10 cellular contexts compared by ENCODE assay signal in genomic region chr20:17822039-17822438, GRCh38.
DNase-seq lines count a peak whose midpoint lies in the region; ATAC-seq and TF ChIP-seq lines count a peak whose summit lies in the region.
"Had no signal": no experiment of that assay in that cellular context is flagged by ENCODE, and none has a peak within 500 bp of the region (broad histone marks: within the 10 kb centered on the region; RNA-seq: fewer than 3 reads in every experiment).

No MANE protein-coding gene starts in this region.

- peaks cover 1% of the 10 kb centered on the region for H3K27me3 Mint-ChIP-seq in IgD-negative memory B cell
- H3K27me3 Mint-ChIP-seq in activated naive CD8-positive, alpha-beta T cell treated with anti-CD3 and anti-CD28 coated beads for 36 hours: no peaks in the 10 kb centered on the region

- WGBS in transverse colon (ENCODE audit: low coverage in 1 of 2), 2 donors: 29 to 42% methylated on average over 5 of the region's 5 CpGs
- WGBS in aorta, 2 donors: 29 to 38% methylated on average over 5 of the region's 5 CpGs

- H3K36me3 ChIP-seq in transverse colon (no peaks in the 10 kb centered on the region), aorta (ENCODE audit: control insufficient read depth in 1 of 2, insufficient read depth in 2 of 2, low read length in 1 of 2) (no peaks in the 10 kb centered on the region)
- H3K36me3 ChIP-seq: heart left ventricle had no signal

- DNase-seq in astrocyte of the spinal cord (ENCODE audit: low read depth, low spot score): peak; percentile 59
- peak; percentile 94 for DNase-seq in left kidney (ENCODE audit: low read depth, low spot score)
- DNase-seq in transverse colon: peak; percentile 75
- no peak for DNase-seq in aorta
- no peak for DNase-seq in NCI-H774 (lab: John Stamatoyannopoulos, UW)
- DNase-seq in activated naive CD8-positive, alpha-beta T cell treated with anti-CD3 and anti-CD28 coated beads for 36 hours: no peak
- DNase-seq: activated naive CD4-positive, alpha-beta T cell; heart left ventricle; posterior cingulate gyrus had no signal

- intact Hi-C loops in transverse colon (cut with DNase I; ENCODE audit: low total_unique reads): no loop called here
- intact Hi-C loops in aorta (cut with DNase I): no loop called here

- peaks cover 11 to 43% (median 23%) of the 10 kb centered on the region in 4 donors for H3K4me1 ChIP-seq in transverse colon
- no peaks in the 10 kb centered on the region for H3K4me1 ChIP-seq in aorta (ENCODE audit: control insufficient read depth in 1 of 2, insufficient read depth in 2 of 2, low read length in 2 of 2)

- H3K4me3 Mint-ChIP-seq in IgD-negative memory B cell: no peak overlapping the region
- no peak overlapping the region for H3K4me3 Mint-ChIP-seq in activated naive CD8-positive, alpha-beta T cell treated with anti-CD3 and anti-CD28 coated beads for 36 hours

- H3K4me3 ChIP-seq in astrocyte of the spinal cord (ENCODE audit: low read depth, low read length) (no peak overlapping the region), transverse colon (no peak overlapping the region), aorta (ENCODE audit: low read length in 2 of 2) (no peak overlapping the region)
- H3K4me3 ChIP-seq: heart left ventricle had no signal

- H3K36me3 Mint-ChIP-seq in IgD-negative memory B cell: no peaks in the 10 kb centered on the region
- H3K36me3 Mint-ChIP-seq in activated naive CD8-positive, alpha-beta T cell treated with anti-CD3 and anti-CD28 coated beads for 36 hours: no peaks in the 10 kb centered on the region

- H3K27me3 ChIP-seq in transverse colon: no peaks in the 10 kb centered on the region
- no peaks in the 10 kb centered on the region for H3K27me3 ChIP-seq in aorta (ENCODE audit: control insufficient read depth in 1 of 2, insufficient read depth in 2 of 2, low read length in 1 of 2)
- H3K27me3 ChIP-seq: heart left ventricle had no signal

- TF ChIP-seq EP300 in transverse colon (IDR thresholded peaks at IDR 0.05; ENCODE audit: low read depth): no peak

- H3K9me3 ChIP-seq in transverse colon (no peaks in the 10 kb centered on the region), aorta (ENCODE audit: control insufficient read depth, low read length) (no peaks in the 10 kb centered on the region)

- H3K9me3 Mint-ChIP-seq in IgD-negative memory B cell: peaks cover 4 to 7% (median 5%) of the 10 kb centered on the region in 3 donors
- H3K9me3 Mint-ChIP-seq in activated naive CD8-positive, alpha-beta T cell treated with anti-CD3 and anti-CD28 coated beads for 36 hours: peaks cover 4% of the 10 kb centered on the region

- peak overlapping the region; percentile 79 to 86 (median 83) for H3K27ac ChIP-seq in transverse colon
- H3K27ac ChIP-seq in aorta (ENCODE audit: low read depth in 1 of 2, low read length in 2 of 2): no peak overlapping the region
- H3K27ac ChIP-seq: heart left ventricle had no signal

- in situ Hi-C loops in astrocyte of the spinal cord (cut with HindIII; ENCODE audit: low sequenced_read_pairs) (no loop called here), transverse colon (cut with MboI; ENCODE audit: low pct_ligation_motif_present in 1 of 4, low pct_unique_long_range_greater_than_20kb in 1 of 4, low sequenced_read_pairs in 3 of 4) (no loop called here)

- no peak for ATAC-seq in aorta (ENCODE audit: low FRiP score)

- TF ChIP-seq POLR2A in transverse colon (IDR thresholded peaks at IDR 0.05): no peak

- peaks cover 0 to 5% (median 5%) of the 10 kb centered on the region in 3 donors for H3K4me1 Mint-ChIP-seq in IgD-negative memory B cell
- peaks cover 6% of the 10 kb centered on the region for H3K4me1 Mint-ChIP-seq in activated naive CD8-positive, alpha-beta T cell treated with anti-CD3 and anti-CD28 coated beads for 36 hours

- H3K27ac Mint-ChIP-seq in IgD-negative memory B cell: peak overlapping the region in 2 of 3 donors; percentile 39 to 81
- no peak overlapping the region for H3K27ac Mint-ChIP-seq in activated naive CD8-positive, alpha-beta T cell treated with anti-CD3 and anti-CD28 coated beads for 36 hours

- TF ChIP-seq CTCF in astrocyte of the spinal cord (IDR thresholded peaks at IDR 0.05; ENCODE audit: low read depth, low read length) (no peak), transverse colon (IDR thresholded peaks at IDR 0.05) (no peak)

Comparison
In these comparisons a context has a peak if more than half of its experiments do, and no peak if none do; other contexts are left out.
1. DNase-seq: peak in astrocyte of the spinal cord (single experiment), left kidney (single experiment) and transverse colon (single experiment); none in aorta (0 of 2), NCI-H774 (single experiment) and activated naive CD8-positive, alpha-beta T cell treated with anti-CD3 and anti-CD28 coated beads for 36 hours (single experiment).
2. H3K27ac ChIP-seq: peak in transverse colon (4 of 4); none in aorta (0 of 2).